13 cellular contexts compared by ENCODE assay signal in the genomic region with DNA sequence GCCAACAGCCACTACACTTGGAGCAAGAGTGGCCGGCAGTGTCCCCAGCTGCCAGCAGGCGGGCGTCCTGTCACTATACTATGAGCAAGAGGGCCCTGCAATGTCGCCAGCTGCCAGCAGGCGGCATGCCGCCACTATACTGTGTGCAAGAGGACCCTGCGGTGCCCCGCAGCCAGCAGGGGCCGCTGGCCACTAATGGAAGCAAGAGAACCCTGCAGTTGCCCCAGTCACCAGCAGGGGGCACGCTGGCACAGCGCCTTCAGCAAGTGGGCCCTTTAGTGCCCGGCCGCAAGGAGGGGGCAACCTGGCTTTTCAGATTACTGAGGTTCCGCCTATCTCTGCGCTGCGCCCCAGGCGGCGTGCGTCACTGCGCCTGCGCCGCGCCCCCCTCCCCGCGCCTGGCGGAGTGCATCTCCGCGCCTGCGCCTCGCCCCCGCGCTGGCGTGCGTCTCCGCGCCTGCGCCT. TPM values are rescaled to one million over a fixed set of nuclear protein-coding genes. Genes with fewer than 3 reads are reported as not detected.
DNase-seq lines count a peak whose midpoint lies in the region; ATAC-seq and TF ChIP-seq lines count a peak whose summit lies in the region.
"Not testable (repeated sequence)": the region's sequence is repeated elsewhere in the genome, so short reads cannot be mapped to it uniquely, and the experiment has no call there.
"Had no signal": no experiment of that assay in that cellular context is flagged by ENCODE, and none has a peak within 500 bp of the region (broad histone marks: within the 10 kb centered on the region; RNA-seq: fewer than 3 reads in every experiment).

No MANE protein-coding gene starts in this region.

- H3K4me3 Mint-ChIP-seq in Caco-2 (ENCODE audit: unreplicated experiment); activated naive CD8-positive, alpha-beta T cell treated with anti-CD3 and anti-CD28 coated beads for 36 hours; memory B cell: not testable (repeated sequence)

- H3K27me3 ChIP-seq in Caco-2 (replicated peaks; ENCODE audit: control insufficient read depth, insufficient read depth, low read length); SK-N-SH (ENCODE audit: insufficient read depth): not testable (repeated sequence)

- not testable (repeated sequence) for H3K27ac Mint-ChIP-seq in Caco-2 (ENCODE audit: unreplicated experiment); activated naive CD8-positive, alpha-beta T cell treated with anti-CD3 and anti-CD28 coated beads for 36 hours; memory B cell

- not testable (repeated sequence) for H3K36me3 Mint-ChIP-seq in Caco-2 (ENCODE audit: insufficient read depth, unreplicated experiment); activated naive CD8-positive, alpha-beta T cell treated with anti-CD3 and anti-CD28 coated beads for 36 hours; memory B cell

- not testable (repeated sequence) for H3K4me2 ChIP-seq in SK-N-SH

- intact Hi-C loops in Caco-2 (cut with micrococcal nuclease; ENCODE audit: unreplicated experiment): not testable (repeated sequence)

- peak; percentile 46 for ATAC-seq in GM21447 (IDR thresholded peaks at IDR 0.05; ENCODE audit: unreplicated experiment)
- peak; percentile 51 for ATAC-seq in HG03159 (IDR thresholded peaks at IDR 0.05; ENCODE audit: unreplicated experiment)
- ATAC-seq in memory B cell (ENCODE audit: low read depth): peak; percentile 53

- not testable (repeated sequence) for H3K9ac ChIP-seq in SK-N-SH

- H3K4me1 Mint-ChIP-seq in Caco-2 (ENCODE audit: low read depth, unreplicated experiment); activated naive CD8-positive, alpha-beta T cell treated with anti-CD3 and anti-CD28 coated beads for 36 hours; memory B cell: not testable (repeated sequence)

- peak; percentile 39 to 43 for DNase-seq in Caco-2
- not testable (repeated sequence) for DNase-seq in SK-N-SH; epithelial cell of proximal tubule (ENCODE audit: low read depth); memory B cell (ENCODE audit: low spot score in 2 of 2)
- peak; percentile 25 for DNase-seq in activated naive CD8-positive, alpha-beta T cell treated with anti-CD3 and anti-CD28 coated beads for 36 hours
- DNase-seq in stimulated activated CD4-positive, alpha-beta T cell treated with anti-CD3 and anti-CD28 coated beads, Interleukin-1b, Interleukin-23, amount 100 ng/mL, for 48 hours: peak; percentile 38

- not testable (repeated sequence) for H2AFZ ChIP-seq in SK-N-SH (ENCODE audit: low read depth)

- not testable (repeated sequence) for H3K4me3 ChIP-seq in Caco-2 (ENCODE audit: low read depth, low read length); SK-N-SH (ENCODE audit: low read depth in 2 of 2, low read length in 1 of 2); epithelial cell of proximal tubule (ENCODE audit: low read depth, low read length)

- H3K4me1 ChIP-seq in Caco-2; SK-N-SH (ENCODE audit: control insufficient read depth in 1 of 2, insufficient read depth in 2 of 2, low read depth in 1 of 2, low read length in 1 of 2): not testable (repeated sequence)

- H3K36me3 ChIP-seq in Caco-2 (ENCODE audit: control insufficient read depth, insufficient read depth, low read length); SK-N-SH (replicated peaks in 1 of 2; ENCODE audit: control insufficient read depth in 1 of 2, insufficient read depth in 2 of 2, low read length in 1 of 2): not testable (repeated sequence)

- BruUV-seq in Caco-2 (replicated peaks; lab: Mats Ljungman, UMichigan): not testable (repeated sequence)

- H3K79me2 ChIP-seq in SK-N-SH (ENCODE audit: insufficient read depth): not testable (repeated sequence)

- not testable (repeated sequence) for TF ChIP-seq RAD21 in SK-N-SH (IDR thresholded peaks at IDR 0.05; ENCODE audit: low read length)

- TF ChIP-seq EP300 in SK-N-SH (IDR thresholded peaks at IDR 0.05; ENCODE audit: borderline replicate concordance in 1 of 2, low read depth in 1 of 2, low read length in 1 of 2): not testable (repeated sequence)

- not testable (repeated sequence) for H3K27me3 Mint-ChIP-seq in Caco-2 (ENCODE audit: insufficient read depth, unreplicated experiment); activated naive CD8-positive, alpha-beta T cell treated with anti-CD3 and anti-CD28 coated beads for 36 hours; memory B cell

- CTCF ChIA-PET in Caco-2 (lab: Charles Lee); SK-N-SH (lab: Yijun Ruan, JAX): not testable (repeated sequence)

- H3K9me3 Mint-ChIP-seq in Caco-2 (ENCODE audit: unreplicated experiment); activated naive CD8-positive, alpha-beta T cell treated with anti-CD3 and anti-CD28 coated beads for 36 hours; memory B cell: not testable (repeated sequence)

- TF ChIP-seq CTCF in Caco-2 (IDR thresholded peaks at IDR 0.05; ENCODE audit: insufficient read depth in 1 of 2, low read depth in 1 of 2, low read length in 1 of 2, severe bottlenecking in 1 of 2, unreplicated experiment in 1 of 2) (peak in 1 of 2 experiments; percentile 71), SK-N-SH (IDR thresholded peaks at IDR 0.05) (peak; percentile 28; the same call in 1 of the 2 replicates), epithelial cell of proximal tubule (conservative IDR thresholded peaks at IDR 0.05; ENCODE audit: low read depth, low read length) (peak; percentile 19)

- H3K9me3 ChIP-seq in Caco-2, SK-N-SH: not testable (repeated sequence)

- H3K9me2 ChIP-seq in SK-N-SH: not testable (repeated sequence)

- not testable (repeated sequence) for H3K27ac ChIP-seq in SK-N-SH (ENCODE audit: low read depth in 2 of 2, low read length in 1 of 2)

- WGBS in SK-N-SH (ENCODE audit: low lambda C conversion rate): 60% methylated on average over 3 of the region's 37 CpGs

- H3F3A ChIP-seq in SK-N-SH (replicated peaks; ENCODE audit: insufficient read depth): not testable (repeated sequence)

- not testable (repeated sequence) for H4K20me1 ChIP-seq in SK-N-SH (ENCODE audit: insufficient read depth)

- POLR2A ChIA-PET in Caco-2 (lab: Charles Lee); SK-N-SH (lab: Yijun Ruan, JAX): not testable (repeated sequence)

RNA-seq across cellular contexts. Expression of a gene that starts 53.0 kb away (rescaled TPM):
- total RNA-seq in Caco-2 (2022) (not detected in 2 replicates), epithelial cell of proximal tubule (not detected in 2 replicates)
- polyA plus RNA-seq in SK-N-SH (2012; rRNA removed): not detected in 2 replicates
- polyA plus RNA-seq in SK-N-SH (2012; cell fraction: cytosol; rRNA removed): not detected in 2 replicates
- not detected in 2 replicates for polyA plus RNA-seq in SK-N-SH (2012; cell fraction: nucleus; rRNA removed)
- not detected for total RNA-seq in activated naive CD8-positive, alpha-beta T cell treated with anti-CD3 and anti-CD28 coated beads for 36 hours
- total RNA-seq: cerebellum, G401, PC-3 had no signal
- polyA plus RNA-seq: AG04450, esophagus had no signal

RNA-seq across cellular contexts. Expression of a gene that starts 56.3 kb away (rescaled TPM):
- total RNA-seq in Caco-2 (2022) (not detected in 2 replicates), epithelial cell of proximal tubule (not detected in 2 replicates)
- polyA plus RNA-seq in SK-N-SH (2012; rRNA removed): not detected in 2 replicates
- polyA plus RNA-seq in SK-N-SH (2012; cell fraction: cytosol; rRNA removed): not detected in 2 replicates
- not detected in 2 replicates for polyA plus RNA-seq in SK-N-SH (2012; cell fraction: nucleus; rRNA removed)
- not detected for total RNA-seq in activated naive CD8-positive, alpha-beta T cell treated with anti-CD3 and anti-CD28 coated beads for 36 hours
- total RNA-seq: cerebellum, G401, PC-3 had no signal
- polyA plus RNA-seq: AG04450, esophagus had no signal
